In the genomic region with DNA sequence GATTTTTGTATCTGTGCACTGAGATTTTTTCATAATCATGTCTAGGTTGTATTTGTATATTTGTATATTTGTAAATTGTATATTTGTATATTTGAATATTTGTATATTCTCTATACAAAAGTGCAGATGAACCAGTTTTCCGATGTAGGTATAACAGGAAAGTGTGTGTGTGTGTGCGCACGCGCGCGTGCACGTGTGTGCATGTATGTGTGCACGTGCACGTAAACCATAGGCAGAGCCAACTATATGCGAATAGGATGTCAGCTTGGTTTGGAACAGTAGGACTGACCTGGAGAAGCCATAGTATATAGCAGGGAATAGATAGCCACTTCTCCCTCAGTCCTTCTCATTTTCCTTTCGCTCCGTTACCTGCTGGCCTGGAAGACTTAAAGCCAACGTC, we compare ENCODE assay signal across 27 cellular contexts.
"Had no signal": no experiment of that assay in that cellular context is flagged by ENCODE, and none has a peak within 500 bp of the region (broad histone marks: within the 10 kb centered on the region; RNA-seq: fewer than 3 reads in every experiment).

No MANE protein-coding gene starts in this region.

- H3K36me3 ChIP-seq: esophagus squamous epithelium, gastrocnemius medialis, heart right ventricle, left lung, lower lobe of right lung had no signal

- FAIRE-seq: colon, endometrium, islet of Langerhans, keratinocyte had no signal

- DNase-seq: dermis blood vessel endothelial cell; dorsolateral prefrontal cortex; effector CD4-positive, alpha-beta T cell; effector memory CD4-positive, alpha-beta T cell; endodermal cell; erythroblast; esophagus squamous epithelium; foreskin fibroblast; foreskin melanocyte; gastrocnemius medialis; glutamatergic neuron; head of caudate nucleus; heart right ventricle; hippocampal formation; left cardiac atrium; left ventricle myocardium superior; lower lobe of right lung; mesendoderm; midbrain had no signal

- H3K27ac Mint-ChIP-seq: endodermal cell had no signal

- H3K4me3 ChIP-seq: coronary artery, dorsolateral prefrontal cortex, esophagus squamous epithelium, gastrocnemius medialis, heart right ventricle, left lung, lower lobe of right lung had no signal

- H3K4me3 Mint-ChIP-seq: endodermal cell had no signal

- H3K27ac ChIP-seq: coronary artery, dorsolateral prefrontal cortex, epithelial cell of prostate, esophagus squamous epithelium, gastrocnemius medialis, heart right ventricle, left lung, lower lobe of right lung had no signal

- H3K4me1 Mint-ChIP-seq: endodermal cell had no signal

- ATAC-seq: esophagus mucosa, gastrocnemius medialis, heart right ventricle, left cardiac atrium, left lung, left ventricle myocardium superior, lower lobe of right lung had no signal

- H3K4me1 ChIP-seq: esophagus squamous epithelium, gastrocnemius medialis, heart right ventricle, left lung, lower lobe of right lung had no signal

- H3K27me3 ChIP-seq: dorsolateral prefrontal cortex, esophagus squamous epithelium, gastrocnemius medialis, heart right ventricle, left lung had no signal
